11 cellular contexts compared by ENCODE assay signal in genomic region chr1:172041689-172042088, GRCh38.
DNase-seq lines count a peak whose midpoint lies in the region; ATAC-seq, FAIRE-seq and TF ChIP-seq lines count a peak whose summit lies in the region.
"Had no signal": no experiment of that assay in that cellular context is flagged by ENCODE, and none has a peak within 500 bp of the region (broad histone marks: within the 10 kb centered on the region; RNA-seq: fewer than 3 reads in every experiment).

No MANE protein-coding gene starts in this region.

- TF ChIP-seq RAD21 in HepG2 (CRISPR knock-in tag; IDR thresholded peaks at IDR 0.05): no peak

- H3K4me3 Mint-ChIP-seq in activated T-cell treated with anti-CD3 and anti-CD28 coated beads, Interleukin-2, amount 50 U/mL, for 24 hours: no peak overlapping the region
- H3K4me3 Mint-ChIP-seq: dendritic cell treated with granulocyte-macrophage colony-stimulating factor and Interleukin-4, amounts not matched to agents 40 ng/mL and 50 ng/mL, for 4 days had no signal

- TF ChIP-seq POLR2A in body of pancreas (IDR thresholded peaks at IDR 0.05) (no peak), HepG2 (IDR thresholded peaks at IDR 0.05; ENCODE audit: insufficient read depth in 1 of 2, low read depth in 2 of 2, low read length in 2 of 2) (no peak)

- H4K20me1 ChIP-seq in HepG2 (ENCODE audit: insufficient read depth, low read length): no peaks in the 10 kb centered on the region
- H4K20me1 ChIP-seq in Karpas-422 (ENCODE audit: insufficient read depth, low read depth, low read length): no peaks in the 10 kb centered on the region

- in situ Hi-C loops in HepG2 (cut with HindIII; ENCODE audit: extremely low pct_ligation_motif_present, low pct_unique_long_range_greater_than_20kb): no loop called here

- H3K4me1 Mint-ChIP-seq in activated T-cell treated with anti-CD3 and anti-CD28 coated beads, Interleukin-2, amount 50 U/mL, for 24 hours (ENCODE audit: low read depth): peaks cover 14% of the 10 kb centered on the region

- H3K27me3 ChIP-seq in body of pancreas (no peaks in the 10 kb centered on the region), HepG2 (ENCODE audit: control insufficient read depth in 1 of 2, insufficient read depth in 2 of 2, low read length in 2 of 2) (no peaks in the 10 kb centered on the region), Karpas-422 (ENCODE audit: low read length) (no peaks in the 10 kb centered on the region)

- no peak for ATAC-seq in body of pancreas
- ATAC-seq in HepG2: no peak
- no peak for ATAC-seq in HG03175 (IDR thresholded peaks at IDR 0.05; ENCODE audit: unreplicated experiment)

- CTCF ChIA-PET in HepG2 (lab: Yijun Ruan, JAX; ENCODE audit: low intra/inter-chr PET ratio, low total read pairs): interaction anchor here (1.2 kb wide), 1 partner anchor 358 kb away, joined by 5 read pairs; no protein-coding TSS in a partner anchor

- no peak for TF ChIP-seq EP300 in HepG2 (IDR thresholded peaks at IDR 0.05; ENCODE audit: low read depth in 2 of 2, low read length in 2 of 2)
- no peak for TF ChIP-seq EP300 in HepG2 (CRISPR knock-in tag; IDR thresholded peaks at IDR 0.05; ENCODE audit: borderline replicate concordance)

- no peaks in the 10 kb centered on the region for H3K9me3 ChIP-seq in body of pancreas
- no peaks in the 10 kb centered on the region for H3K9me3 ChIP-seq in HepG2 (ENCODE audit: low read length)
- H3K9me3 ChIP-seq in Karpas-422 (ENCODE audit: low read length): no peaks in the 10 kb centered on the region

- no TSS peak for BruUV-seq in HepG2 (replicated peaks; lab: Mats Ljungman, UMichigan)

- H3K79me2 ChIP-seq in HepG2 (ENCODE audit: insufficient read depth, low read length): no peaks in the 10 kb centered on the region
- no peaks in the 10 kb centered on the region for H3K79me2 ChIP-seq in Karpas-422 (ENCODE audit: low read length)

- H2AFZ ChIP-seq in HepG2 (ENCODE audit: low read length) (no peak overlapping the region), Karpas-422 (ENCODE audit: low read length) (no peak overlapping the region)

- no peaks in the 10 kb centered on the region for H3K27me3 Mint-ChIP-seq in activated T-cell treated with anti-CD3 and anti-CD28 coated beads, Interleukin-2, amount 50 U/mL, for 24 hours
- H3K27me3 Mint-ChIP-seq: dendritic cell treated with granulocyte-macrophage colony-stimulating factor and Interleukin-4, amounts not matched to agents 40 ng/mL and 50 ng/mL, for 4 days had no signal

- no peaks in the 10 kb centered on the region for H3K36me3 Mint-ChIP-seq in activated T-cell treated with anti-CD3 and anti-CD28 coated beads, Interleukin-2, amount 50 U/mL, for 24 hours (ENCODE audit: low read depth)

- no peaks in the 10 kb centered on the region for H3K9me3 Mint-ChIP-seq in activated T-cell treated with anti-CD3 and anti-CD28 coated beads, Interleukin-2, amount 50 U/mL, for 24 hours

- DNase-seq in HPDE6-E6E7 (ENCODE audit: extremely low spot score) (peak; percentile 8), body of pancreas (no peak), HepG2 (ENCODE audit: low spot score) (no peak), Karpas-422 (no peak), kidney tubule cell (ENCODE audit: low spot score) (no peak)
- no peak for DNase-seq in activated T-cell treated with anti-CD3 and anti-CD28 coated beads, Interleukin-2, amount 50 U/mL, for 24 hours
- DNase-seq: DMS153, Kasumi-1 had no signal

- H3K9me2 ChIP-seq in Karpas-422 (replicated peaks; ENCODE audit: insufficient read depth, low read length): no peaks in the 10 kb centered on the region

- H3K36me3 ChIP-seq in body of pancreas (replicated peaks in 1 of 2; ENCODE audit: insufficient read depth in 1 of 2, low read depth in 2 of 2) (no peaks in the 10 kb centered on the region), HepG2 (replicated peaks in 1 of 2; ENCODE audit: control insufficient read depth in 1 of 2, insufficient read depth in 2 of 2, low read length in 2 of 2) (no peaks in the 10 kb centered on the region), Karpas-422 (ENCODE audit: insufficient read depth, low read length) (no peaks in the 10 kb centered on the region)

- H3K4me1 ChIP-seq in body of pancreas (no peaks in the 10 kb centered on the region), HepG2 (ENCODE audit: insufficient read depth, low read length) (no peaks in the 10 kb centered on the region), Karpas-422 (ENCODE audit: low read length) (no peaks in the 10 kb centered on the region)

- intact Hi-C loops in body of pancreas (cut with DNase I): no loop called here
- intact Hi-C loops in HepG2 (cut with micrococcal nuclease; ENCODE audit: unreplicated experiment): no loop called here

- H3K27ac Mint-ChIP-seq in activated T-cell treated with anti-CD3 and anti-CD28 coated beads, Interleukin-2, amount 50 U/mL, for 24 hours: no peak overlapping the region
- H3K27ac Mint-ChIP-seq: dendritic cell treated with granulocyte-macrophage colony-stimulating factor and Interleukin-4, amounts not matched to agents 40 ng/mL and 50 ng/mL, for 4 days had no signal

- FAIRE-seq in A204.1 (lab: Jason Lieb, UNC) (peak; percentile 97), HepG2 (lab: Jason Lieb, UNC) (no peak)

- POLR2A ChIA-PET in HepG2 (lab: Yijun Ruan, JAX): no interaction called here

- H3K4me3 ChIP-seq in body of pancreas (no peak overlapping the region), HepG2 (replicated peaks in 1 of 3; ENCODE audit: insufficient read depth in 1 of 3, low read depth in 2 of 3, low read length in 3 of 3) (no peak overlapping the region), Karpas-422 (ENCODE audit: low read length) (no peak overlapping the region)

- H3K4me2 ChIP-seq in HepG2 (ENCODE audit: low read depth, low read length): no peak overlapping the region
- no peak overlapping the region for H3K4me2 ChIP-seq in Karpas-422 (ENCODE audit: low read depth, low read length, poor library complexity, severe bottlenecking)

- H3K27ac ChIP-seq in body of pancreas (no peak overlapping the region), HepG2 (ENCODE audit: extremely low read length, insufficient read depth, low read length) (no peak overlapping the region), Karpas-422 (ENCODE audit: low read length) (no peak overlapping the region)

- TF ChIP-seq CTCF in body of pancreas (IDR thresholded peaks at IDR 0.05): peak in 5 of 7 experiments; percentile 31 to 51 (median 40)
- peak; percentile 27; the same call in 1 of the 2 replicates for TF ChIP-seq CTCF in HepG2 (CRISPR knock-in tag; IDR thresholded peaks at IDR 0.05)

- no peak overlapping the region for H3K9ac ChIP-seq in HepG2 (ENCODE audit: insufficient read depth, low read depth, low read length)
- no peak overlapping the region for H3K9ac ChIP-seq in Karpas-422 (ENCODE audit: low read length)

TF ChIP-seq in HepG2, 621 proteins besides CTCF, POLR2A, EP300 and RAD21:
- TF ChIP-seq STAG1 (CRISPR knock-in tag; IDR thresholded peaks at IDR 0.05) (peak; percentile 54), HNRNPUL1 (IDR thresholded peaks at IDR 0.05; ENCODE audit: low read depth, low read length) (no peak)
